ENCODE assay signal across 8 cellular contexts in genomic region chr3:25782636-25782937, GRCh38. TPM values are rescaled to one million over a fixed set of nuclear protein-coding genes. Genes with fewer than 3 reads are reported as not detected.
DNase-seq lines count a peak whose midpoint lies in the region; ATAC-seq, FAIRE-seq and TF ChIP-seq lines count a peak whose summit lies in the region.

No MANE protein-coding gene starts in this region.

- FAIRE-seq in GM12891 (lab: Jason Lieb, UNC), result no peak

- peak overlapping the region; percentile 83 to 90 (median 90) for H3K4me3 Mint-ChIP-seq in T-cell

- no peak for TF ChIP-seq POLR2A in sigmoid colon (IDR thresholded peaks at IDR 0.05)
- no peak for TF ChIP-seq POLR2A in GM12891 (IDR thresholded peaks at IDR 0.05; ENCODE audit: low read depth, low read length)

- WGBS in sigmoid colon, 2 donors, result 0% methylated on average over 14 of the region's 14 CpGs

- TF ChIP-seq CTCF in GM12864 (IDR thresholded peaks at IDR 0.05; ENCODE audit: low read depth, low read length, missing control alignments), result no peak
- TF ChIP-seq CTCF in fibroblast of pulmonary artery (IDR thresholded peaks at IDR 0.05; ENCODE audit: low read length, missing control alignments), result no peak
- no peak for TF ChIP-seq CTCF in sigmoid colon (IDR thresholded peaks at IDR 0.05)

- no peaks in the 10 kb centered on the region for H3K9me3 ChIP-seq in sigmoid colon

- H3K27ac Mint-ChIP-seq in T-cell, result peak overlapping the region; percentile 78 to 89

- CTCF ChIA-PET in T-cell (lab: Charles Lee), result interaction anchor here in 1 of 2 donors (1.3 to 2.0 kb wide), 2 partner anchors 45 to 134 kb away, joined by 4 to 6 read pairs; no protein-coding TSS in a partner anchor

- POLR2A ChIA-PET in T-cell (lab: Charles Lee), result no interaction called here

- H3K4me3 ChIP-seq in GM12864 (ENCODE audit: low read depth, low read length) (peak overlapping the region; percentile 78), fibroblast of pulmonary artery (replicated peaks; ENCODE audit: low read depth, low read length) (peak overlapping the region; percentile 83), sigmoid colon (peak overlapping the region; percentile 75 to 99 (median 95))

- no peaks in the 10 kb centered on the region for H3K27me3 ChIP-seq in sigmoid colon

- DNase-seq in GM12864 (ENCODE audit: low read depth) (no peak), T-cell (no peak), fibroblast of pulmonary artery (ENCODE audit: low read depth) (no peak), sigmoid colon (no peak), NCI-H1048 (lab: John Stamatoyannopoulos, UW) (no peak), GM12891 (ENCODE audit: insufficient read length, low spot score) (no peak), RKO (ENCODE audit: low spot score) (no peak)

- no peaks in the 10 kb centered on the region for H3K9me3 Mint-ChIP-seq in T-cell

- H3K36me3 Mint-ChIP-seq in T-cell, result peaks cover 11% of the 10 kb centered on the region

- ATAC-seq in T-cell (replicated peaks in 1 of 4) (no peak), GM21515 (IDR thresholded peaks at IDR 0.05; ENCODE audit: unreplicated experiment) (no peak)

- no peaks in the 10 kb centered on the region for H3K27me3 Mint-ChIP-seq in T-cell

- peak overlapping the region; percentile 86 to 91 (median 91) for H3K27ac ChIP-seq in sigmoid colon

- peaks cover 40 to 49% (median 49%) of the 10 kb centered on the region in 3 donors for H3K4me1 Mint-ChIP-seq in T-cell

- no peak for TF ChIP-seq EP300 in sigmoid colon (IDR thresholded peaks at IDR 0.05)

- intact Hi-C loops in sigmoid colon (cut with DNase I), result loop anchor here (2.0 to 5.0 kb wide), 2 partner anchors 120 to 135 kb away; no protein-coding TSS in a partner anchor

- peaks cover 0 to 7% (median under 1%) of the 10 kb centered on the region in 4 donors for H3K36me3 ChIP-seq in sigmoid colon

- peaks cover 0 to 29% (median 17%) of the 10 kb centered on the region in 4 donors for H3K4me1 ChIP-seq in sigmoid colon

TF ChIP-seq in GM12891, 5 proteins besides CTCF, POLR2A, EP300 and RAD21:
- no peak for TF ChIP-seq PAX5 (IDR thresholded peaks at IDR 0.05; ENCODE audit: insufficient read depth, low read length, severe bottlenecking)
- no peak for TF ChIP-seq TAF1 (IDR thresholded peaks at IDR 0.05; ENCODE audit: low read depth, low read length)
- no peak for TF ChIP-seq POU2F2 (IDR thresholded peaks at IDR 0.05; ENCODE audit: low read depth, low read length)
- no peak for TF ChIP-seq SPI1 (IDR thresholded peaks at IDR 0.05; ENCODE audit: low read depth, low read length)
- no peak for TF ChIP-seq POLR2AphosphoS5 (IDR thresholded peaks at IDR 0.05; ENCODE audit: low read depth, low read length)

RNA-seq across cellular contexts. Expression of gene NGLY1, which starts 0.7 kb away (rescaled TPM):
- 10 to 100 TPM; 58.6 to 67.0 (median 61.4) TPM for total RNA-seq in T-cell
- 10 to 100 TPM; 17.9 to 28.8 (median 26.0) TPM for total RNA-seq in sigmoid colon
- polyA plus RNA-seq in sigmoid colon, result 10 to 100 TPM; 22.4 to 28.7 (median 25.8) TPM
- polyA plus RNA-seq in GM12891 (2012; ENCODE audit: low read depth, missing spikeins), result 33.9 TPM

RNA-seq across cellular contexts. Expression of gene OXSM, which starts 7.3 kb away (rescaled TPM):
- total RNA-seq in T-cell, result 10 to 100 TPM in 3 of 5 donors, 1 to 10 TPM in 2; 9.0 to 15.6 (median 13.5) TPM
- total RNA-seq in sigmoid colon, result 1 to 10 TPM; 4.3 to 7.8 (median 5.6) TPM
- polyA plus RNA-seq in sigmoid colon, result 10 to 100 TPM; 10.8 to 29.4 (median 15.7) TPM
- polyA plus RNA-seq in GM12891 (2012; ENCODE audit: low read depth, missing spikeins), result 13.3 TPM
